8 cellular contexts compared by ENCODE assay signal in genomic region chr5:62341783-62342475, GRCh38. TPM values are rescaled to one million over a fixed set of nuclear protein-coding genes. Genes with fewer than 3 reads are reported as not detected.
DNase-seq lines count a peak whose midpoint lies in the region; ATAC-seq, FAIRE-seq and TF ChIP-seq lines count a peak whose summit lies in the region.
"Had no signal": no experiment of that assay in that cellular context is flagged by ENCODE, and none has a peak within 500 bp of the region (broad histone marks: within the 10 kb centered on the region; RNA-seq: fewer than 3 reads in every experiment).

No MANE protein-coding gene starts in this region.

- 0 out of 2 replicates have a peak, but pooled peaks cover 10% of the 10 kb centered on the region for H3F3A ChIP-seq in MM.1S (ENCODE audit: insufficient read depth, low read length)

- H3K4me2 ChIP-seq in MM.1S (ENCODE audit: low read depth, low read length): peak overlapping the region; percentile 17; the same call in 1 of the 2 replicates

- no peak overlapping the region for H2AFZ ChIP-seq in MM.1S (ENCODE audit: low read length)

- H3K36me3 ChIP-seq in MM.1S (replicated peaks; ENCODE audit: insufficient read depth, low read length): no peaks in the 10 kb centered on the region

- ATAC-seq in HG02571 (IDR thresholded peaks at IDR 0.05; ENCODE audit: unreplicated experiment): peak; percentile 55
- ATAC-seq in natural killer cell treated with Interleukin-12 subunit alpha and Interleukin-12 subunit beta and Interleukin-15 and Interleukin-18, amount 100 ng/mL, for 72 hours: peak in 1 of 2 donors; percentile 70

- peaks cover 4% of the 10 kb centered on the region; the same call in 1 of the 2 replicates for H4K20me1 ChIP-seq in MM.1S (ENCODE audit: insufficient read depth, low read length)

- peak overlapping the region; percentile 71 for H3K4me3 Mint-ChIP-seq in natural killer cell treated with Interleukin-12 subunit alpha and Interleukin-12 subunit beta and Interleukin-15 and Interleukin-18, amount 100 ng/mL, for 72 hours
- H3K4me3 Mint-ChIP-seq: brain had no signal

- FAIRE-seq in GM19239 (lab: Jason Lieb, UNC): peak; percentile 84

- H3K4me1 ChIP-seq in MM.1S (ENCODE audit: low read length): peaks cover 22% of the 10 kb centered on the region

- peak overlapping the region; percentile 46; the same call in 1 of the 2 replicates for H3K27ac ChIP-seq in MM.1S (ENCODE audit: low read length)

- H3K27me3 ChIP-seq in MM.1S (replicated peaks; ENCODE audit: insufficient read depth, low read length): no peaks in the 10 kb centered on the region

- peaks cover 74% of the 10 kb centered on the region for H3K79me2 ChIP-seq in MM.1S (ENCODE audit: low read length)

- DNase-seq in GM19239 (ENCODE audit: insufficient read length, low spot score) (no peak), MM.1S (peak; percentile 31), SIG-M5 treated with dmso at 0.1 percent for 504 hours (lab: John Stamatoyannopoulos, UW; ENCODE audit: unreplicated experiment) (no peak), GM19238 (ENCODE audit: insufficient read length, low spot score) (no peak), NCI-H2107 (lab: John Stamatoyannopoulos, UW) (no peak)
- DNase-seq in natural killer cell treated with Interleukin-12 subunit alpha and Interleukin-12 subunit beta and Interleukin-15 and Interleukin-18, amount 100 ng/mL, for 72 hours (ENCODE audit: low spot score): no peak

- no peak overlapping the region for H3K4me3 ChIP-seq in MM.1S (ENCODE audit: low read length)

- H3K36me3 Mint-ChIP-seq in natural killer cell treated with Interleukin-12 subunit alpha and Interleukin-12 subunit beta and Interleukin-15 and Interleukin-18, amount 100 ng/mL, for 72 hours: peaks cover 8% of the 10 kb centered on the region

- H3K4me1 Mint-ChIP-seq in natural killer cell treated with Interleukin-12 subunit alpha and Interleukin-12 subunit beta and Interleukin-15 and Interleukin-18, amount 100 ng/mL, for 72 hours (ENCODE audit: low read depth in 2 of 2): peaks cover 41 to 51% of the 10 kb centered on the region in 2 donors
- H3K4me1 Mint-ChIP-seq: brain had no signal

- H3K9me3 ChIP-seq in MM.1S (replicated peaks; ENCODE audit: insufficient read depth, low read length): no peaks in the 10 kb centered on the region

- peaks cover 3% of the 10 kb centered on the region for H3K9me3 Mint-ChIP-seq in natural killer cell treated with Interleukin-12 subunit alpha and Interleukin-12 subunit beta and Interleukin-15 and Interleukin-18, amount 100 ng/mL, for 72 hours

- no peak overlapping the region for H3K9ac ChIP-seq in MM.1S (ENCODE audit: low read length)

- H3K27me3 Mint-ChIP-seq in natural killer cell treated with Interleukin-12 subunit alpha and Interleukin-12 subunit beta and Interleukin-15 and Interleukin-18, amount 100 ng/mL, for 72 hours: no peaks in the 10 kb centered on the region
- H3K27me3 Mint-ChIP-seq: brain had no signal

- no peaks in the 10 kb centered on the region for H3K9me2 ChIP-seq in MM.1S (replicated peaks; ENCODE audit: insufficient read depth, low read length)

- peak overlapping the region; percentile 54 to 88 for H3K27ac Mint-ChIP-seq in natural killer cell treated with Interleukin-12 subunit alpha and Interleukin-12 subunit beta and Interleukin-15 and Interleukin-18, amount 100 ng/mL, for 72 hours

- TF ChIP-seq CTCF in MM.1S (IDR thresholded peaks at IDR 0.05; ENCODE audit: low read length): no peak

RNA-seq across cellular contexts. Expression of gene KIF2A, which starts 35.9 kb away (rescaled TPM):
- 100 to 1,000 TPM; 190 to 201 TPM for total RNA-seq in natural killer cell treated with Interleukin-12 subunit alpha and Interleukin-12 subunit beta and Interleukin-15 and Interleukin-18, amount 100 ng/mL, for 72 hours
